ENCODE assay signal across 28 cellular contexts in the genomic region with DNA sequence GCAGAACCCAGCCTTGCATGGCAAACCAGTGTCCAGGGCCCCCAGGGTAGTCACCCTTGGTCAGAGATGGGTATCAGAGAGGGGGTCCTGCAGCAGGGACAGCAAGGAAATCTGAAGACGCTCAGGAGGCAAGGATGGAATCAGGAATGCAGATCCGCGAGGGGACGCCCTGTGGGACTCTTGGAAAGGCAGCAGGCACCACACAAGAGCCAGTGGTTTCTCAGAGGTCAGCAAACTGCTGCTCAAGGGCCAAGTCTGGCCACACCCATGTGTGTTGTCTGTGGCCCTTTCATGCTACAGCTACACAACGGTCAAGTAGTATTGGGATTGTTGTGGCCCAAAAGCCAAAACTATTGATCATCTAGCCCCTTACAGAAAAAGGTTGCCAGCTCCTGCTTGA.
"Had no signal": no experiment of that assay in that cellular context is flagged by ENCODE, and none has a peak within 500 bp of the region (broad histone marks: within the 10 kb centered on the region; RNA-seq: fewer than 3 reads in every experiment).

No MANE protein-coding gene starts in this region.

- H3K9me3 Mint-ChIP-seq: activated CD4-positive, alpha-beta memory T cell treated with anti-CD3 and anti-CD28 coated beads, Interleukin-2, amount 10 ng/mL, durations not matched to agents 7 days and 5 days; activated CD4-positive, alpha-beta T cell treated with anti-CD3 and anti-CD28 coated beads, Interleukin-2, amount 10 ng/mL, durations not matched to agents 7 days and 5 days; activated naive CD4-positive, alpha-beta T cell treated with anti-CD3 and anti-CD28 coated beads, Interleukin-2, amount 10 ng/mL, durations not matched to agents 7 days and 5 days; activated naive CD4-positive, alpha-beta T cell treated with anti-CD3 and anti-CD28 coated beads, Interleukin-2, amount 50 U/mL, for 72 hours; activated naive CD8-positive, alpha-beta T cell treated with anti-CD3 and anti-CD28 coated beads, Interleukin-2, amount 10 ng/mL, durations not matched to agents 7 days and 5 days; activated T-cell treated with anti-CD3 and anti-CD28 coated beads, Interleukin-2, amount 50 U/mL, for 24 hours; activated T-cell treated with anti-CD3 and anti-CD28 coated beads, Interleukin-2, amount 50 U/mL, for 72 hours; brain; central memory CD8-positive, alpha-beta T cell; WTC11 had no signal

- H3K27ac Mint-ChIP-seq: activated CD4-positive, alpha-beta memory T cell treated with anti-CD3 and anti-CD28 coated beads, Interleukin-2, amount 10 ng/mL, durations not matched to agents 7 days and 5 days; activated CD4-positive, alpha-beta T cell treated with anti-CD3 and anti-CD28 coated beads, Interleukin-2, amount 10 ng/mL, durations not matched to agents 7 days and 5 days; activated naive CD4-positive, alpha-beta T cell treated with anti-CD3 and anti-CD28 coated beads, Interleukin-2, amount 10 ng/mL, durations not matched to agents 7 days and 5 days; activated naive CD4-positive, alpha-beta T cell treated with anti-CD3 and anti-CD28 coated beads, Interleukin-2, amount 50 U/mL, for 72 hours; activated naive CD8-positive, alpha-beta T cell treated with anti-CD3 and anti-CD28 coated beads, Interleukin-2, amount 10 ng/mL, durations not matched to agents 7 days and 5 days; activated T-cell treated with anti-CD3 and anti-CD28 coated beads, Interleukin-2, amount 50 U/mL, for 24 hours; activated T-cell treated with anti-CD3 and anti-CD28 coated beads, Interleukin-2, amount 50 U/mL, for 72 hours; WTC11 had no signal

- H3K4me3 Mint-ChIP-seq: activated CD4-positive, alpha-beta memory T cell treated with anti-CD3 and anti-CD28 coated beads, Interleukin-2, amount 10 ng/mL, durations not matched to agents 7 days and 5 days; activated CD4-positive, alpha-beta T cell treated with anti-CD3 and anti-CD28 coated beads, Interleukin-2, amount 10 ng/mL, durations not matched to agents 7 days and 5 days; activated naive CD4-positive, alpha-beta T cell treated with anti-CD3 and anti-CD28 coated beads, Interleukin-2, amount 10 ng/mL, durations not matched to agents 7 days and 5 days; activated naive CD8-positive, alpha-beta T cell treated with anti-CD3 and anti-CD28 coated beads, Interleukin-2, amount 10 ng/mL, durations not matched to agents 7 days and 5 days; activated T-cell treated with anti-CD3 and anti-CD28 coated beads, Interleukin-2, amount 50 U/mL, for 24 hours; activated T-cell treated with anti-CD3 and anti-CD28 coated beads, Interleukin-2, amount 50 U/mL, for 72 hours; brain; central memory CD8-positive, alpha-beta T cell; WTC11 had no signal

- H3K36me3 ChIP-seq: ascending aorta, breast epithelium, esophagus muscularis mucosa, gastroesophageal sphincter had no signal

- DNase-seq: activated CD4-positive, alpha-beta memory T cell treated with anti-CD3 and anti-CD28 coated beads, Interleukin-2, amount 10 ng/mL, durations not matched to agents 7 days and 5 days; activated CD4-positive, alpha-beta T cell treated with anti-CD3 and anti-CD28 coated beads for 1 hour; activated CD4-positive, alpha-beta T cell treated with anti-CD3 and anti-CD28 coated beads for 4 hours; activated CD4-positive, alpha-beta T cell treated with anti-CD3 and anti-CD28 coated beads, Interleukin-2, amount 10 ng/mL, durations not matched to agents 7 days and 5 days; activated CD4-positive, alpha-beta T cell treated with anti-CD3 and anti-CD28 coated beads, Interleukin-2, amount 50 U/mL, for 4 hours; activated CD8-positive, alpha-beta memory T cell treated with anti-CD3 and anti-CD28 coated beads, Interleukin-2, amount 50 U/mL, for 48 hours; activated gamma-delta T cell; activated naive CD4-positive, alpha-beta T cell; activated naive CD4-positive, alpha-beta T cell treated with anti-CD3 and anti-CD28 coated beads, Interleukin-2, amount 10 ng/mL, durations not matched to agents 7 days and 5 days; activated naive CD8-positive, alpha-beta T cell treated with anti-CD3 and anti-CD28 coated beads, Interleukin-2, amount 10 ng/mL, durations not matched to agents 7 days and 5 days; activated T-cell treated with anti-CD3 and anti-CD28 coated beads for 4 hours; activated T-cell treated with anti-CD3 and anti-CD28 coated beads, Interleukin-2, amount 50 U/mL, for 24 hours; activated T-cell treated with anti-CD3 and anti-CD28 coated beads, Interleukin-2, amount 50 U/mL, for 72 hours; cortex of kidney; dermis blood vessel endothelial cell; effector memory CD4-positive, alpha-beta T cell; erythroblast; foreskin melanocyte; T-helper 2 cell had no signal

- H3K27me3 Mint-ChIP-seq: activated CD4-positive, alpha-beta T cell treated with anti-CD3 and anti-CD28 coated beads, Interleukin-2, amount 10 ng/mL, durations not matched to agents 7 days and 5 days; activated T-cell treated with anti-CD3 and anti-CD28 coated beads, Interleukin-2, amount 50 U/mL, for 24 hours had no signal

- H3K4me3 ChIP-seq: ascending aorta, breast epithelium, esophagus muscularis mucosa, gastroesophageal sphincter had no signal

- H3K27ac ChIP-seq: ascending aorta, breast epithelium, esophagus muscularis mucosa, gastroesophageal sphincter, VCaP had no signal

- H3K4me1 Mint-ChIP-seq: activated CD4-positive, alpha-beta memory T cell treated with anti-CD3 and anti-CD28 coated beads, Interleukin-2, amount 10 ng/mL, durations not matched to agents 7 days and 5 days; activated CD4-positive, alpha-beta T cell treated with anti-CD3 and anti-CD28 coated beads, Interleukin-2, amount 10 ng/mL, durations not matched to agents 7 days and 5 days; activated naive CD4-positive, alpha-beta T cell treated with anti-CD3 and anti-CD28 coated beads, Interleukin-2, amount 10 ng/mL, durations not matched to agents 7 days and 5 days; brain; central memory CD8-positive, alpha-beta T cell; WTC11 had no signal

- H3K9me3 ChIP-seq: ascending aorta, breast epithelium, esophagus muscularis mucosa, gastroesophageal sphincter had no signal

- H3K27me3 ChIP-seq: ascending aorta, breast epithelium, esophagus muscularis mucosa, gastroesophageal sphincter had no signal

- H3K4me1 ChIP-seq: ascending aorta, breast epithelium, esophagus muscularis mucosa, gastroesophageal sphincter had no signal

- H3K36me3 Mint-ChIP-seq: activated naive CD4-positive, alpha-beta T cell treated with anti-CD3 and anti-CD28 coated beads, Interleukin-2, amount 10 ng/mL, durations not matched to agents 7 days and 5 days; activated naive CD4-positive, alpha-beta T cell treated with anti-CD3 and anti-CD28 coated beads, Interleukin-2, amount 50 U/mL, for 72 hours; activated naive CD8-positive, alpha-beta T cell treated with anti-CD3 and anti-CD28 coated beads, Interleukin-2, amount 10 ng/mL, durations not matched to agents 7 days and 5 days; WTC11 had no signal

- ATAC-seq: activated naive CD4-positive, alpha-beta T cell treated with anti-CD3 and anti-CD28 coated beads, Interleukin-2, amount 50 U/mL, for 72 hours; activated T-cell treated with anti-CD3 and anti-CD28 coated beads, Interleukin-2, amount 50 U/mL, for 72 hours; gastroesophageal sphincter; WTC11 had no signal
